11 cellular contexts compared by ENCODE assay signal in the genomic region with DNA sequence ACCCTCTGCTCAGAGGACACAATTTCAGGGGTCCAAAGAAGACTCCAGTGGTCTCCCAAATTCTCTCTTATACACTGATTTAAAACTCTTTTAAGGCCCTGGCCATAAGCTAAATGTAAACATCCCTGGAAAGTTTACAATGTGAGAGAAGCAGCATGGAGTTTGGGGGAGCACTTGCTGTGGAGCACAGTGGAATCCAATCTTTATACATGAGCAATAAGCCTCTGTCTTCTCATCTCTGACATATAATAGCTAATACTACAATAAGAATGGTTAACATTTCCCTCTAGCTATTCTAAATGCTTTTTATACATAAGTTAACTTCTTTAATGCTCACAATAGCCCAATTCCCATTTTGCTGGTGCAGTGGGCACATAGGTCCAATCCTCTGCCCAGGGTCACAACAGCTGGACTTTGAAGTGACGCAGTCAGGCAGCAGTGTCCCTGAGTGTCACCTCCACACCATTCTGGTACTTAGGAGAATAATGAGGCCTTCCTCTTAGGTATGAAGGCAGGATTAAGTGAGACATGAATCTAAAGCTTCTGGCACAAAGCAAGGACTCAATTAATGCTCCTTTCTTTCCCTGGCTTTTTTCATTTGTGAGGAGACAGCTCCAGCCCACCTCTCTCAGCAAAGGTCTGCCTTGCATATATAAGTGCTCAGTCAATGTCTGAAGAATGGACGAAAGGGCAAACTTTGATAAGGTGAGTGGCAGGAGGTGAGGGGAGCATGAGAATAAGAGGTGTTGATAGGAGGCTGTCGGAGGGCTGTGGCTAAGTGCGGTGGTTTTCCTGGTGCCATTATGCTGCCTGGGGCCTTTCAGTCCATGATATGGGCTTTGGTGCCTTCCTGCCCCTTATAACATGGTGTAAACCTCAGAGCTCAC. TPM values are rescaled to one million over a fixed set of nuclear protein-coding genes. Genes with fewer than 3 reads are reported as not detected.
A peak's percentile ranks its signal among the peaks of the same experiment; 100 is the strongest.
DNase-seq lines count a peak whose midpoint lies in the region; ATAC-seq and TF ChIP-seq lines count a peak whose summit lies in the region.
"Had no signal": no experiment of that assay in that cellular context is flagged by ENCODE, and none has a peak within 500 bp of the region (broad histone marks: within the 10 kb centered on the region; RNA-seq: fewer than 3 reads in every experiment).

No MANE protein-coding gene starts in this region.

- peaks cover 4% of the 10 kb centered on the region for H3K36me3 Mint-ChIP-seq in stimulated activated naive CD8-positive, alpha-beta T cell treated with anti-CD3 and anti-CD28 coated beads, Interleukin-15, Interleukin-2, amounts not matched to agents 100 ng/mL and 50 ng/mL, for 24 hours (ENCODE audit: low read depth)
- no peaks in the 10 kb centered on the region for H3K36me3 Mint-ChIP-seq in neural crest cell (ENCODE audit: low read depth)

- H3K27ac Mint-ChIP-seq in stimulated activated naive CD8-positive, alpha-beta T cell treated with anti-CD3 and anti-CD28 coated beads, Interleukin-15, Interleukin-2, amounts not matched to agents 100 ng/mL and 50 ng/mL, for 24 hours: peak overlapping the region; percentile 58
- peak overlapping the region; percentile 29 for H3K27ac Mint-ChIP-seq in neural crest cell (ENCODE audit: unreplicated experiment)

- intact Hi-C loops in breast epithelium (cut with DNase I; ENCODE audit: low total_unique reads): no loop called here

- no peaks in the 10 kb centered on the region for H3K9me3 ChIP-seq in breast epithelium
- H3K9me3 ChIP-seq: BLaER1 treated with 17β-estradiol and CSF1 and Interleukin-3, amounts not matched to agents 10 nM and 100 nM; left lung had no signal

- H3K27ac ChIP-seq in breast epithelium: peak overlapping the region; percentile 4 to 58
- H3K27ac ChIP-seq: BLaER1 treated with 17β-estradiol and CSF1 and Interleukin-3, amounts not matched to agents 10 nM and 100 nM had no signal

- no peak overlapping the region for H3K4me3 ChIP-seq in breast epithelium
- H3K4me3 ChIP-seq: BLaER1 treated with 17β-estradiol and CSF1 and Interleukin-3, amounts not matched to agents 10 nM and 100 nM; left lung had no signal

- H3K4me1 ChIP-seq in breast epithelium: peaks cover 4 to 12% of the 10 kb centered on the region in 2 donors

- no peak for TF ChIP-seq CTCF in breast epithelium (IDR thresholded peaks at IDR 0.05)
- TF ChIP-seq CTCF in neural crest cell (conservative IDR thresholded peaks at IDR 0.05): no peak
- TF ChIP-seq CTCF in omental fat pad (IDR thresholded peaks at IDR 0.05): no peak

- no peaks in the 10 kb centered on the region for H3K27me3 ChIP-seq in breast epithelium
- H3K27me3 ChIP-seq: BLaER1 treated with 17β-estradiol and CSF1 and Interleukin-3, amounts not matched to agents 10 nM and 100 nM; left lung had no signal

- peaks cover 86% of the 10 kb centered on the region for H3K4me1 Mint-ChIP-seq in stimulated activated naive CD8-positive, alpha-beta T cell treated with anti-CD3 and anti-CD28 coated beads, Interleukin-15, Interleukin-2, amounts not matched to agents 100 ng/mL and 50 ng/mL, for 24 hours (ENCODE audit: low read depth)
- H3K4me1 Mint-ChIP-seq in neural crest cell: peaks cover 29% of the 10 kb centered on the region

- H3K36me3 ChIP-seq in breast epithelium: no peaks in the 10 kb centered on the region

- no peak for ATAC-seq in stimulated activated naive CD8-positive, alpha-beta T cell treated with anti-CD3 and anti-CD28 coated beads, Interleukin-15, Interleukin-2, amounts not matched to agents 100 U/mL and 50 U/mL, for 24 hours
- ATAC-seq in omental fat pad (ENCODE audit: low FRiP score): no peak
- ATAC-seq: left lung had no signal

- H3K4me3 Mint-ChIP-seq in stimulated activated naive CD8-positive, alpha-beta T cell treated with anti-CD3 and anti-CD28 coated beads, Interleukin-15, Interleukin-2, amounts not matched to agents 100 ng/mL and 50 ng/mL, for 24 hours: no peak overlapping the region
- H3K4me3 Mint-ChIP-seq in neural crest cell: no peak overlapping the region

- H3K9me3 Mint-ChIP-seq in stimulated activated naive CD8-positive, alpha-beta T cell treated with anti-CD3 and anti-CD28 coated beads, Interleukin-15, Interleukin-2, amounts not matched to agents 100 ng/mL and 50 ng/mL, for 24 hours: no peaks in the 10 kb centered on the region
- H3K9me3 Mint-ChIP-seq in neural crest cell: peaks cover 3% of the 10 kb centered on the region

- no peak for DNase-seq in stimulated activated naive CD8-positive, alpha-beta T cell treated with anti-CD3 and anti-CD28 coated beads, Interleukin-15, Interleukin-2, amounts not matched to agents 100 U/mL and 50 U/mL, for 24 hours
- no peak for DNase-seq in breast epithelium (ENCODE audit: low spot score in 2 of 2)
- DNase-seq in neural crest cell (ENCODE audit: low read depth, low spot score): no peak
- DNase-seq in retina: no peak
- no peak for DNase-seq in omental fat pad (ENCODE audit: low spot score)
- DNase-seq in T-helper 9 cell: no peak
- no peak for DNase-seq in activated gamma-delta T cell (lab: John Stamatoyannopoulos, UW)
- DNase-seq: activated gamma-delta T cell treated with Interleukin-2 at 50 U/mL for 16 hours, left lung had no signal

- no peak for TF ChIP-seq POLR2A in breast epithelium (IDR thresholded peaks at IDR 0.05)

- no peaks in the 10 kb centered on the region for H3K27me3 Mint-ChIP-seq in stimulated activated naive CD8-positive, alpha-beta T cell treated with anti-CD3 and anti-CD28 coated beads, Interleukin-15, Interleukin-2, amounts not matched to agents 100 ng/mL and 50 ng/mL, for 24 hours
- no peaks in the 10 kb centered on the region for H3K27me3 Mint-ChIP-seq in neural crest cell (ENCODE audit: low read depth)

RNA-seq across cellular contexts. Expression of a gene that starts 26.3 kb away (rescaled TPM):
- total RNA-seq in breast epithelium (100 to 1,000 TPM; 270 to 573 (median 300) TPM), neural crest cell (127 and 136 TPM in 2 replicates), omental fat pad (100 to 1,000 TPM; 378 to 875 (median 605) TPM)
